9 cellular contexts compared by ENCODE assay signal in the genomic region with DNA sequence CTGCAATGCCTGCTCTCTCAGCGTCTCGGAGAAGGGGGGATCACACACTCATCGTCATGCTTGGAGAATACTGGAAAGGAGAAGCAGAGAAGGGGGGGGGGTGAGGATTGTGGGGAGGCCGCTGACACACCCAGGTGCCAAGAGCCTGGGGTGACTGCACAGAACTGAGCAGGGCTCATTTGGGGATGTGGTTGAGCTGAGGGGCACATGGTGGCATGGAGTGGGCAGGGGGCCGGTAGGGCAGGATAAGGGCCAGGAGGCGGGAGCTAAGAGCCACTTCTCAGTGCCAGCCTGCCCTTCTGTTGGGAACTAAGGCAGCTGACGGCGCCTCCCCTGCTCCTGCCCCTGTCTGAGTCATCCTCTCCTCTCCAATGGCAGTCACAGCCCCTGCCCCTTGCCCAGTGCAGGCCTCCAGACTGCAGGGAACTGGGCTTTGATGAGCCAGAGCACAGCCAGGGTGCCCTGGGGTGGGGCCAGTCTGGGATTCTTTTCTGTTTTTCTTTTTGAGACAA. TPM values are rescaled to one million over a fixed set of nuclear protein-coding genes. Genes with fewer than 3 reads are reported as not detected.
A peak's percentile ranks its signal among the peaks of the same experiment; 100 is the strongest.
DNase-seq lines count a peak whose midpoint lies in the region; ATAC-seq, FAIRE-seq and TF ChIP-seq lines count a peak whose summit lies in the region.
"Had no signal": no experiment of that assay in that cellular context is flagged by ENCODE, and none has a peak within 500 bp of the region (broad histone marks: within the 10 kb centered on the region; RNA-seq: fewer than 3 reads in every experiment).

No MANE protein-coding gene starts in this region.

- peaks cover 18 to 24% of the 10 kb centered on the region in 2 donors for H3K4me1 Mint-ChIP-seq in effector memory CD8-positive, alpha-beta T cell (ENCODE audit: low read depth in 2 of 2)

- H3K36me3 Mint-ChIP-seq in effector memory CD8-positive, alpha-beta T cell (ENCODE audit: insufficient read depth) = peaks cover 21% of the 10 kb centered on the region

- no peaks in the 10 kb centered on the region for H3K9me3 Mint-ChIP-seq in effector memory CD8-positive, alpha-beta T cell

- no peak for TF ChIP-seq POLR2A in GM18505 (IDR thresholded peaks at IDR 0.05; ENCODE audit: borderline replicate concordance, extremely low read depth, insufficient read depth, insufficient read length)
- no peak for TF ChIP-seq POLR2A in GM12891 (IDR thresholded peaks at IDR 0.05; ENCODE audit: low read depth, low read length)

- DNase-seq in ELR (ENCODE audit: low read depth) = peak; percentile 68
- peak; percentile 71 for DNase-seq in NCI-H446 treated with DMSO at 0.1 percent for 48 hours (lab: John Stamatoyannopoulos, UW)
- no peak for DNase-seq in effector memory CD8-positive, alpha-beta T cell
- DNase-seq in midbrain (lab: John Stamatoyannopoulos, UW) = no peak
- no peak for DNase-seq in germinal center (ENCODE audit: low spot score)
- no peak for DNase-seq in GM12891 (ENCODE audit: insufficient read length, low spot score)
- DNase-seq: NCI-H2171 had no signal

- peaks cover 12% of the 10 kb centered on the region for H3K4me1 ChIP-seq in parathyroid adenoma

- no peak overlapping the region for H3K4me3 ChIP-seq in parathyroid adenoma (ENCODE audit: low read depth, low read length)

- no peaks in the 10 kb centered on the region for H3K79me2 ChIP-seq in parathyroid adenoma

- peak overlapping the region; percentile 12 for H3K27ac ChIP-seq in parathyroid adenoma

- no peak overlapping the region for H3K9ac ChIP-seq in parathyroid adenoma

- H3K27ac Mint-ChIP-seq in effector memory CD8-positive, alpha-beta T cell = peak overlapping the region; percentile 71 to 76

- ATAC-seq in effector memory CD8-positive, alpha-beta T cell (replicated peaks) = no peak
- no peak for ATAC-seq in GM18505 (IDR thresholded peaks at IDR 0.05; ENCODE audit: unreplicated experiment)

- no peaks in the 10 kb centered on the region for H3K27me3 ChIP-seq in parathyroid adenoma (ENCODE audit: control insufficient read depth, insufficient read depth, low read length)

- H3K36me3 ChIP-seq in parathyroid adenoma (ENCODE audit: control insufficient read depth, insufficient read depth, low read length) = no peaks in the 10 kb centered on the region

- H3K27me3 Mint-ChIP-seq in effector memory CD8-positive, alpha-beta T cell = no peaks in the 10 kb centered on the region

- H2AFZ ChIP-seq in parathyroid adenoma = no peak overlapping the region

- no peak for FAIRE-seq in GM12891 (lab: Jason Lieb, UNC)

- H3K4me2 ChIP-seq in parathyroid adenoma (ENCODE audit: low read length) = no peak overlapping the region

- no peaks in the 10 kb centered on the region for H3K9me3 ChIP-seq in parathyroid adenoma (ENCODE audit: control insufficient read depth, low read length)

- no peak for TF ChIP-seq CTCF in parathyroid adenoma (IDR thresholded peaks at IDR 0.05)

- no peak overlapping the region for H3K4me3 Mint-ChIP-seq in effector memory CD8-positive, alpha-beta T cell

TF ChIP-seq in GM12891, 5 proteins besides CTCF, POLR2A, EP300 and RAD21:
- TF ChIP-seq TAF1 (IDR thresholded peaks at IDR 0.05; ENCODE audit: low read depth, low read length) (no peak), POU2F2 (IDR thresholded peaks at IDR 0.05; ENCODE audit: low read depth, low read length) (no peak), SPI1 (IDR thresholded peaks at IDR 0.05; ENCODE audit: low read depth, low read length) (no peak), PAX5 (IDR thresholded peaks at IDR 0.05; ENCODE audit: insufficient read depth, low read length, severe bottlenecking) (no peak), POLR2AphosphoS5 (IDR thresholded peaks at IDR 0.05; ENCODE audit: low read depth, low read length) (no peak)

RNA-seq across cellular contexts. Expression of gene MRPL37, which starts 27.2 kb away (rescaled TPM):
- polyA plus RNA-seq in GM12891 (2012; ENCODE audit: low read depth, missing spikeins) = 125 TPM

RNA-seq across cellular contexts. Expression of gene CYB5RL, which starts 27.3 kb away (rescaled TPM):
- polyA plus RNA-seq in GM12891 (2012; ENCODE audit: low read depth, missing spikeins) = 3.4 TPM

Comparison
In these comparisons a context has a peak if more than half of its experiments do, and no peak if none do; other contexts are left out.
1. DNase-seq: peak in ELR (single experiment) and NCI-H446 treated with DMSO at 0.1 percent for 48 hours (single experiment); none in effector memory CD8-positive, alpha-beta T cell (0 of 3), midbrain (single experiment), germinal center (single experiment) and GM12891 (single experiment).